ENCODE assay signal across 1 cellular context in genomic region chr4:103054030-103054429, GRCh38.
A peak's percentile ranks its signal among the peaks of the same experiment; 100 is the strongest.
TF ChIP-seq lines count a peak whose summit lies in the region.

No MANE protein-coding gene starts in this region.

TF ChIP-seq in HepG2, 621 proteins besides CTCF, POLR2A, EP300 and RAD21:
- peak; percentile 93 for TF ChIP-seq CEBPG (CRISPR knock-in tag; IDR thresholded peaks at IDR 0.05)
- no peak for TF ChIP-seq SAP130 (CRISPR knock-in tag; IDR thresholded peaks at IDR 0.05; ENCODE audit: low read depth)
- TF ChIP-seq CEBPB (IDR thresholded peaks at IDR 0.05; ENCODE audit: borderline replicate concordance, low read depth, low read length): peak; percentile 94
- no peak for TF ChIP-seq FOXO1 (CRISPR knock-in tag; IDR thresholded peaks at IDR 0.05)
- TF ChIP-seq FOSL2 (CRISPR knock-in tag; IDR thresholded peaks at IDR 0.05): 0 out of 2 replicates have a peak, but pooled peaks have one; percentile 8
- no peak for TF ChIP-seq HOXD1 (CRISPR knock-in tag; IDR thresholded peaks at IDR 0.05)
- TF ChIP-seq GATAD2A (CRISPR knock-in tag; IDR thresholded peaks at IDR 0.05): 0 out of 2 replicates have a peak, but pooled peaks have one; percentile 16
TF ChIP-seq in HepG2: peak in this region for 4.
